ENCODE assay signal across 14 cellular contexts in the genomic region with DNA sequence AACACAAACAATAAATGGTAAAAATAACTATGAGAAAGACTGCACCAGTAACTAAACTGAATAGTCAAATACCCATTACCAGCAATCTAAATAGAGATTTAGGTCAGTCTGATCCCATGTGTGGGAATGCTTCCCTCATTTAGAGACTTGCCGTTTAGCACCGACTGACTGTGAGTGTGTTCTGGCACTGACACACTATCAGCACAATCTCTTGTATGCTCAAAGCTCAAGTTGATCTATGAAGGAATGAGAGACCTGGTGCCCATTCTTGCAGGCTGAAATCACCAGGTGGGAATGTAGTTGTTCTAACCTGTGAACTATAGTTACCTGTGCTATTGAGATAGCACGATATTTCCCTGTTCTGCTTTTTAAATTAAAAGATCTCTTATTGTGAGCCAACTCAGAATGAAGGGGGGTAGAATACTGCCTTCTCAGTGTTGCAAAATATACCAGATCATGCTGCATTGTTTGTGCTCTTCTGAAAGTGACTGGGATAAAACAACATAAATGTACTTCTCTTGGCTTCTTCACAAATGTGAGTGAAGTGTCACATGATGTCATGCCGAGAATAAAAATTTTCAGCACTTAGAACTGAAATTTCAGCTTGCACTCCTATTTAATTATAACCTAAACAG.
A peak's percentile ranks its signal among the peaks of the same experiment; 100 is the strongest.
DNase-seq lines count a peak whose midpoint lies in the region; ATAC-seq and TF ChIP-seq lines count a peak whose summit lies in the region.
"Had no signal": no experiment of that assay in that cellular context is flagged by ENCODE, and none has a peak within 500 bp of the region (broad histone marks: within the 10 kb centered on the region; RNA-seq: fewer than 3 reads in every experiment).

No MANE protein-coding gene starts in this region.

- no peak overlapping the region for H2BK5ac ChIP-seq in neuronal stem cell (ENCODE audit: low read length)

- H2AFZ ChIP-seq in OCI-LY3 (ENCODE audit: low read depth, low read length) = no peak overlapping the region
- peak overlapping the region; percentile 31 for H2AFZ ChIP-seq in neuronal stem cell (ENCODE audit: low read length)

- no peak overlapping the region for H3K4me3 ChIP-seq in OCI-LY3 (ENCODE audit: low read length)
- no peak overlapping the region for H3K4me3 ChIP-seq in neuronal stem cell (ENCODE audit: low read length in 2 of 2)
- H3K4me3 ChIP-seq: vagina had no signal

- no peaks in the 10 kb centered on the region for H3K27me3 ChIP-seq in OCI-LY3 (ENCODE audit: low read depth, low read length)
- no peaks in the 10 kb centered on the region for H3K27me3 ChIP-seq in neuronal stem cell (ENCODE audit: control insufficient read depth in 3 of 3, insufficient read depth in 3 of 3, low read depth in 1 of 3, low read length in 3 of 3)
- H3K27me3 ChIP-seq: vagina had no signal

- no peak overlapping the region for H2BK12ac ChIP-seq in neuronal stem cell (ENCODE audit: low read length)

- H3K18ac ChIP-seq in neuronal stem cell (ENCODE audit: low read length) = no peak overlapping the region

- H3K4ac ChIP-seq in neuronal stem cell (ENCODE audit: low read length) = no peak overlapping the region

- no peak overlapping the region for H2AK5ac ChIP-seq in neuronal stem cell (ENCODE audit: low read depth, low read length)

- H3K4me1 ChIP-seq in OCI-LY3 (ENCODE audit: low read length) (peaks cover 26% of the 10 kb centered on the region), neuronal stem cell (ENCODE audit: control insufficient read depth in 2 of 2, insufficient read depth in 1 of 2, low read depth in 1 of 2, low read length in 2 of 2) (peaks cover 2% of the 10 kb centered on the region in 2 donors)

- ATAC-seq in GM18498 (IDR thresholded peaks at IDR 0.05; ENCODE audit: unreplicated experiment) (peak; percentile 22), GM21576 (IDR thresholded peaks at IDR 0.05; ENCODE audit: unreplicated experiment) (peak; percentile 21), HG03469 (IDR thresholded peaks at IDR 0.05; ENCODE audit: unreplicated experiment) (no peak)

- TF ChIP-seq CTCF in OCI-LY3 (IDR thresholded peaks at IDR 0.05; ENCODE audit: low read depth, low read length) = no peak
- TF ChIP-seq CTCF in GM20000 (IDR thresholded peaks at IDR 0.05; ENCODE audit: extremely low read depth, missing control alignments) = no peak

- no peaks in the 10 kb centered on the region for H3K79me2 ChIP-seq in OCI-LY3 (ENCODE audit: low read length)

- H3K9ac ChIP-seq in OCI-LY3 (ENCODE audit: low read length) = no peak overlapping the region
- H3K9ac ChIP-seq in neuronal stem cell (ENCODE audit: low read depth, low read length, poor library complexity) = no peak overlapping the region

- H3K36me3 ChIP-seq in OCI-LY3 (replicated peaks; ENCODE audit: low read depth, low read length) = no peaks in the 10 kb centered on the region
- H3K36me3 ChIP-seq in neuronal stem cell (replicated peaks in 1 of 2; ENCODE audit: control insufficient read depth in 2 of 2, insufficient read depth in 2 of 2, low read length in 2 of 2) = no peaks in the 10 kb centered on the region
- H3K36me3 ChIP-seq: vagina had no signal

- no peak overlapping the region for H3K14ac ChIP-seq in neuronal stem cell (ENCODE audit: low read length)

- H3K9me3 ChIP-seq in OCI-LY3 (ENCODE audit: insufficient read depth, low read length) (no peaks in the 10 kb centered on the region), neuronal stem cell (replicated peaks in 1 of 2; ENCODE audit: control insufficient read depth in 2 of 2, insufficient read depth in 1 of 2, low read depth in 1 of 2, low read length in 2 of 2) (no peaks in the 10 kb centered on the region)
- H3K9me3 ChIP-seq: vagina had no signal

- no peak overlapping the region for H2BK120ac ChIP-seq in neuronal stem cell (ENCODE audit: low read depth, low read length)

- peak overlapping the region; percentile 5; the same call in 1 of the 2 replicates for H3K4me2 ChIP-seq in OCI-LY3 (ENCODE audit: low read length)
- H3K4me2 ChIP-seq in neuronal stem cell (ENCODE audit: insufficient read depth, low read length, poor library complexity, severe bottlenecking) = no peak overlapping the region

- no peaks in the 10 kb centered on the region for H3K79me1 ChIP-seq in neuronal stem cell (ENCODE audit: low read depth, low read length)

- H4K91ac ChIP-seq in neuronal stem cell (ENCODE audit: low read depth, low read length, poor library complexity) = no peak overlapping the region

- WGBS in neuronal stem cell (ENCODE audit: extremely low coverage in 2 of 2, insufficient read length in 2 of 2, insufficient replicate concordance in 1 of 2), 2 donors = no CpG with 5 or more reads among the region's 4 CpGs

- H3K27ac ChIP-seq in OCI-LY3 (ENCODE audit: low read length) = no peak overlapping the region
- H3K27ac ChIP-seq in neuronal stem cell (replicated peaks; ENCODE audit: low read length) = no peak overlapping the region
- H3K27ac ChIP-seq: vagina had no signal

- H3K23ac ChIP-seq in neuronal stem cell (ENCODE audit: low read depth, low read length, poor library complexity) = no peak overlapping the region

- H4K20me1 ChIP-seq in OCI-LY3 (ENCODE audit: insufficient read depth, low read length) = no peaks in the 10 kb centered on the region

- no peak overlapping the region for H2BK15ac ChIP-seq in neuronal stem cell (ENCODE audit: low read length)

- no peak overlapping the region for H4K8ac ChIP-seq in neuronal stem cell (ENCODE audit: low read depth, low read length)

- no peak for DNase-seq in neuronal stem cell (ENCODE audit: low spot score)
- DNase-seq in central memory CD4-positive, alpha-beta T cell = no peak
- no peak for DNase-seq in NCI-H446 treated with DMSO at 0.1 percent for 48 hours (lab: John Stamatoyannopoulos, UW)
- DNase-seq in GM20000 (ENCODE audit: low spot score) = no peak
- DNase-seq: activated CD4-positive, CD25-positive, alpha-beta regulatory T cell; activated CD8-positive, alpha-beta memory T cell treated with anti-CD3 and anti-CD28 coated beads, Interleukin-2, amount 50 U/mL, for 48 hours; cortex of kidney; DMS153; stimulated activated CD8-positive, alpha-beta memory T cell treated with anti-CD3 and anti-CD28 coated beads, Interleukin-4, amount 100 ng/mL, for 48 hours had no signal
